ENCODE assay signal across 1 cellular context in the genomic region with DNA sequence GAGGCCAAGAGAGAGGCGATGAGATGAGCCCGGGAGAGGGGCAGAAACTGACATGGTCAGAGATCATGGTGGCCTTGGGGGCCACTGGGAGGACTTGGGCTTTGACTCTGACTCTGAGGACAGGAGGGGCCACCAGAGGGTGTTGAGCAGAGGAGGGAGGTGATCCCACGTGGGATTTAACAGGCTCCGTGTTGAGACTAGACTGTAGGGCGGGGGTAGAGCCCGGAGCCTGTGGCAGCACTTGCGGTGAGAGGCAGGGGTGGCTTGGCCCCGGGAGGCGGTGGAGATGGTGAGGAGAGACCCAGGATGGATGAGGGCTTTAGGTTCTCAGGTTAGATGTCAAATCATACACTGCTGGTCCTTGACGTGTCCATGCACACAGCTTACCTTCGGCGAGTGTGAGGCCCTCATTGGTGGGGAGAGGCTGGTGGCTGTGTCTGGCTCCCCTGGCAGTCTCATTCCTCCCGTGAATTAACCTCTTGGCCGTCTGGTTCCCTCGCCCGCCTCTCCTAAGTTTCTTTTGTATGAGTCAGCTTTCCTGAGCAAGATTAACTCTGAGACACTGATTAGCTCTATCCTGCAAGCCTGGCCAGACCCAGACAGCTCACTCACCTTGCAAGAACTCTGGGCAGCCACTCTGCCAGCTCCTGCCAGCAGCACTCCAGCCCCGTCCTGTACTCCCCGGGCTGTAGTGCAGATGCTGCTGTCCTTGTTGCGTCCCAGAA.
TF ChIP-seq lines count a peak whose summit lies in the region.

No MANE protein-coding gene starts in this region.

TF ChIP-seq in endothelial cell of umbilical vein, 7 proteins besides CTCF, POLR2A, EP300 and RAD21:
- TF ChIP-seq JUN (IDR thresholded peaks at IDR 0.05; ENCODE audit: borderline replicate concordance, insufficient read depth, insufficient read length, low read depth) (peak; percentile 31), POLR2AphosphoS5 (IDR thresholded peaks at IDR 0.05; ENCODE audit: insufficient read depth, low read depth, low read length) (peak; percentile 23), FOS (IDR thresholded peaks at IDR 0.05; ENCODE audit: borderline replicate concordance, insufficient read depth, low read length) (peak; percentile 41), EZH2 (IDR thresholded peaks at IDR 0.05; ENCODE audit: borderline replicate concordance, low read depth, low read length, severe bottlenecking) (no peak)
